Comparison of ENCODE assay signal across 16 cellular contexts in genomic region chr1:30725450-30726095, GRCh38. TPM values are rescaled to one million over a fixed set of nuclear protein-coding genes. Genes with fewer than 3 reads are reported as not detected.
"Had no signal": no experiment of that assay in that cellular context is flagged by ENCODE, and none has a peak within 500 bp of the region (broad histone marks: within the 10 kb centered on the region; RNA-seq: fewer than 3 reads in every experiment).

No MANE protein-coding gene starts in this region.

- H3K4me3 ChIP-seq: cardiac muscle cell, pancreas, vagina had no signal

- DNase-seq: activated CD4-positive, alpha-beta T cell treated with anti-CD3 and anti-CD28 coated beads, Interleukin-2, amount 50 U/mL, for 48 hours; activated CD8-positive, alpha-beta memory T cell treated with anti-CD3 and anti-CD28 coated beads, Interleukin-2, amount 10 ng/mL, durations not matched to agents 7 days and 5 days; activated gamma-delta T cell treated with Interleukin-2 at 50 U/mL for 16 hours; activated T-cell treated with anti-CD3 and anti-CD28 coated beads, Interleukin-2, amount 50 U/mL, for 4 hours; erythroblast; immature natural killer cell; mammary epithelial cell; stimulated activated CD4-positive, alpha-beta T cell treated with anti-CD3 and anti-CD28 coated beads, Interleukin-4, amount 100 ng/mL, for 1 hour; stimulated activated CD8-positive, alpha-beta memory T cell treated with anti-CD3 and anti-CD28 coated beads, Interleukin-4, amount 100 ng/mL, for 48 hours; SW 1271 had no signal

- H3K27ac ChIP-seq: cardiac muscle cell, pancreas, vagina had no signal

- H3K9me3 ChIP-seq: pancreas, vagina had no signal

- H3K27me3 ChIP-seq: cardiac muscle cell, pancreas, vagina had no signal

- ATAC-seq: activated CD4-positive, CD25-positive, alpha-beta regulatory T cell treated with anti-CD3 and anti-CD28 coated beads, Interleukin-2, amount 50 U/mL, for 24 hours; activated CD8-positive, alpha-beta memory T cell treated with anti-CD3 and anti-CD28 coated beads, Interleukin-2, amount 10 ng/mL, durations not matched to agents 7 days and 5 days; activated T-cell treated with anti-CD3 and anti-CD28 coated beads, Interleukin-2, amount 50 U/mL, for 4 hours; pancreas had no signal

- H3K4me1 ChIP-seq: pancreas, vagina had no signal

- H3K36me3 ChIP-seq: cardiac muscle cell had no signal

RNA-seq across cellular contexts. Expression of gene MATN1, which starts 2.2 kb away (rescaled TPM):
- total RNA-seq: glomerular endothelial cell, mammary epithelial cell, renal cortical epithelial cell had no signal
- polyA plus RNA-seq: immature natural killer cell had no signal

RNA-seq across cellular contexts. Expression of gene LAPTM5, which starts 32.0 kb away (rescaled TPM):
- total RNA-seq: renal cortical epithelial cell had no signal
